ENCODE assay signal across 3 cellular contexts in genomic region chr9:4831944-4832343, GRCh38.
TF ChIP-seq lines count a peak whose summit lies in the region.

No MANE protein-coding gene starts in this region.

TF ChIP-seq in SK-N-SH, 30 proteins besides CTCF, POLR2A, EP300 and RAD21:
- TF ChIP-seq MXI1 (IDR thresholded peaks at IDR 0.05; ENCODE audit: low read depth, low read length) (no peak), RXRA (IDR thresholded peaks at IDR 0.05; ENCODE audit: borderline replicate concordance, low read depth) (no peak), FOSL2 (IDR thresholded peaks at IDR 0.05; ENCODE audit: borderline replicate concordance, low read depth) (no peak), GATA2 (CRISPR knock-in tag; IDR thresholded peaks at IDR 0.05) (no peak), SIN3A (IDR thresholded peaks at IDR 0.05; ENCODE audit: borderline replicate concordance, low read depth, low read length) (no peak), FOXJ3 (CRISPR knock-in tag; IDR thresholded peaks at IDR 0.05) (no peak), YY1 (IDR thresholded peaks at IDR 0.05; ENCODE audit: low read depth) (no peak), USF1 (IDR thresholded peaks at IDR 0.05; ENCODE audit: borderline replicate concordance, low read depth) (no peak), RFX5 (IDR thresholded peaks at IDR 0.05; ENCODE audit: low read length) (no peak), ZBTB33 (IDR thresholded peaks at IDR 0.05; ENCODE audit: borderline replicate concordance, low read depth) (no peak), CHD2 (IDR thresholded peaks at IDR 0.05; ENCODE audit: low read length, partially characterized antibody) (no peak), RCOR1 (IDR thresholded peaks at IDR 0.05; ENCODE audit: low read length) (no peak), USF2 (IDR thresholded peaks at IDR 0.05; ENCODE audit: borderline replicate concordance, low read depth, low read length) (no peak), SMC3 (IDR thresholded peaks at IDR 0.05; ENCODE audit: low read depth, low read length) (no peak), ELF1 (IDR thresholded peaks at IDR 0.05) (no peak)
TF ChIP-seq in SK-N-SH: peak in this region for 0.

TF ChIP-seq in SK-N-SH treated with all-trans-retinoic acid at 6 μM for 48 hours, 23 proteins besides CTCF, POLR2A, EP300 and RAD21:
- no peak for TF ChIP-seq ZC3H10 (CRISPR knock-in tag; IDR thresholded peaks at IDR 0.05)
- TF ChIP-seq TSHZ2 (CRISPR knock-in tag; IDR thresholded peaks at IDR 0.05): no peak
- no peak for TF ChIP-seq GLIS3 (CRISPR knock-in tag; IDR thresholded peaks at IDR 0.05)
- TF ChIP-seq POU6F1 (CRISPR knock-in tag; IDR thresholded peaks at IDR 0.05; ENCODE audit: borderline replicate concordance, low read depth): no peak
- TF ChIP-seq TCF4 (CRISPR knock-in tag; IDR thresholded peaks at IDR 0.05; ENCODE audit: borderline replicate concordance): no peak
- no peak for TF ChIP-seq ZNF70 (CRISPR knock-in tag; IDR thresholded peaks at IDR 0.05)
TF ChIP-seq in SK-N-SH treated with all-trans-retinoic acid at 6 μM for 48 hours: peak in this region for 0.

TF ChIP-seq in HCT116, 20 proteins besides CTCF, POLR2A, EP300 and RAD21:
- TF ChIP-seq SIN3A (IDR thresholded peaks at IDR 0.05; ENCODE audit: low read depth): no peak
- TF ChIP-seq JUND (IDR thresholded peaks at IDR 0.05): no peak
- TF ChIP-seq FOSL1 (IDR thresholded peaks at IDR 0.05; ENCODE audit: low read depth): no peak
- TF ChIP-seq ELF1 (IDR thresholded peaks at IDR 0.05; ENCODE audit: borderline replicate concordance, low read depth): no peak
- TF ChIP-seq CEBPB (IDR thresholded peaks at IDR 0.05; ENCODE audit: low read depth): no peak
- no peak for TF ChIP-seq TCF7L2 (IDR thresholded peaks at IDR 0.05; ENCODE audit: borderline replicate concordance, extremely low read depth, insufficient read depth, insufficient read length)
- TF ChIP-seq SRF (IDR thresholded peaks at IDR 0.05; ENCODE audit: low read depth): no peak
- no peak for TF ChIP-seq EGR1 (IDR thresholded peaks at IDR 0.05; ENCODE audit: low read depth)
- TF ChIP-seq ZNF274 (IDR thresholded peaks at IDR 0.05; ENCODE audit: low read depth, low read length): no peak
- no peak for TF ChIP-seq CBX3 (IDR thresholded peaks at IDR 0.05; ENCODE audit: low read depth)
- no peak for TF ChIP-seq POLR2AphosphoS5 (IDR thresholded peaks at IDR 0.05; ENCODE audit: low read depth, low read length)
